In genomic region chr7:22611758-22612079, GRCh38 we compare ENCODE assay signal across 2 cellular contexts.
TF ChIP-seq lines count a peak whose summit lies in the region.

No MANE protein-coding gene starts in this region.

TF ChIP-seq in SK-N-SH, 30 proteins besides CTCF, POLR2A, EP300 and RAD21 (continued from another document):
- TF ChIP-seq, protein P1, sequence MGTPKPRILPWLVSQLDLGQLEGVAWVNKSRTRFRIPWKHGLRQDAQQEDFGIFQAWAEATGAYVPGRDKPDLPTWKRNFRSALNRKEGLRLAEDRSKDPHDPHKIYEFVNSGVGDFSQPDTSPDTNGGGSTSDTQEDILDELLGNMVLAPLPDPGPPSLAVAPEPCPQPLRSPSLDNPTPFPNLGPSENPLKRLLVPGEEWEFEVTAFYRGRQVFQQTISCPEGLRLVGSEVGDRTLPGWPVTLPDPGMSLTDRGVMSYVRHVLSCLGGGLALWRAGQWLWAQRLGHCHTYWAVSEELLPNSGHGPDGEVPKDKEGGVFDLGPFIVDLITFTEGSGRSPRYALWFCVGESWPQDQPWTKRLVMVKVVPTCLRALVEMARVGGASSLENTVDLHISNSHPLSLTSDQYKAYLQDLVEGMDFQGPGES (IDR thresholded peaks at IDR 0.05; ENCODE audit: low read depth, low read length): no peak
- TF ChIP-seq, protein P2, sequence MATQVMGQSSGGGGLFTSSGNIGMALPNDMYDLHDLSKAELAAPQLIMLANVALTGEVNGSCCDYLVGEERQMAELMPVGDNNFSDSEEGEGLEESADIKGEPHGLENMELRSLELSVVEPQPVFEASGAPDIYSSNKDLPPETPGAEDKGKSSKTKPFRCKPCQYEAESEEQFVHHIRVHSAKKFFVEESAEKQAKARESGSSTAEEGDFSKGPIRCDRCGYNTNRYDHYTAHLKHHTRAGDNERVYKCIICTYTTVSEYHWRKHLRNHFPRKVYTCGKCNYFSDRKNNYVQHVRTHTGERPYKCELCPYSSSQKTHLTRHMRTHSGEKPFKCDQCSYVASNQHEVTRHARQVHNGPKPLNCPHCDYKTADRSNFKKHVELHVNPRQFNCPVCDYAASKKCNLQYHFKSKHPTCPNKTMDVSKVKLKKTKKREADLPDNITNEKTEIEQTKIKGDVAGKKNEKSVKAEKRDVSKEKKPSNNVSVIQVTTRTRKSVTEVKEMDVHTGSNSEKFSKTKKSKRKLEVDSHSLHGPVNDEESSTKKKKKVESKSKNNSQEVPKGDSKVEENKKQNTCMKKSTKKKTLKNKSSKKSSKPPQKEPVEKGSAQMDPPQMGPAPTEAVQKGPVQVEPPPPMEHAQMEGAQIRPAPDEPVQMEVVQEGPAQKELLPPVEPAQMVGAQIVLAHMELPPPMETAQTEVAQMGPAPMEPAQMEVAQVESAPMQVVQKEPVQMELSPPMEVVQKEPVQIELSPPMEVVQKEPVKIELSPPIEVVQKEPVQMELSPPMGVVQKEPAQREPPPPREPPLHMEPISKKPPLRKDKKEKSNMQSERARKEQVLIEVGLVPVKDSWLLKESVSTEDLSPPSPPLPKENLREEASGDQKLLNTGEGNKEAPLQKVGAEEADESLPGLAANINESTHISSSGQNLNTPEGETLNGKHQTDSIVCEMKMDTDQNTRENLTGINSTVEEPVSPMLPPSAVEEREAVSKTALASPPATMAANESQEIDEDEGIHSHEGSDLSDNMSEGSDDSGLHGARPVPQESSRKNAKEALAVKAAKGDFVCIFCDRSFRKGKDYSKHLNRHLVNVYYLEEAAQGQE (IDR thresholded peaks at IDR 0.05; ENCODE audit: low read depth, low read length): no peak
- TF ChIP-seq FOXM1 (IDR thresholded peaks at IDR 0.05; ENCODE audit: low read depth) (no peak), TEAD4 (IDR thresholded peaks at IDR 0.05; ENCODE audit: borderline replicate concordance, insufficient read depth) (no peak), GATA2 (CRISPR knock-in tag; IDR thresholded peaks at IDR 0.05) (no peak), RXRA (IDR thresholded peaks at IDR 0.05; ENCODE audit: borderline replicate concordance, low read depth) (no peak), ELF1 (IDR thresholded peaks at IDR 0.05) (no peak), MEF2A (IDR thresholded peaks at IDR 0.05; ENCODE audit: borderline replicate concordance, low read depth) (no peak), NFIC (IDR thresholded peaks at IDR 0.05; ENCODE audit: borderline replicate concordance) (no peak), TAF1 (IDR thresholded peaks at IDR 0.05; ENCODE audit: borderline replicate concordance, low read depth, low read length) (no peak)

TF ChIP-seq in SK-N-SH treated with all-trans-retinoic acid at 6 μM for 48 hours, 23 proteins besides CTCF, POLR2A, EP300 and RAD21 (continued from another document):
- TF ChIP-seq TSHZ2 (CRISPR knock-in tag; IDR thresholded peaks at IDR 0.05) (no peak), TCF4 (CRISPR knock-in tag; IDR thresholded peaks at IDR 0.05; ENCODE audit: borderline replicate concordance) (no peak), ZNF70 (CRISPR knock-in tag; IDR thresholded peaks at IDR 0.05) (no peak), CSDC2 (CRISPR knock-in tag; IDR thresholded peaks at IDR 0.05) (no peak), ZFP3 (CRISPR knock-in tag; IDR thresholded peaks at IDR 0.05) (no peak), RARB (CRISPR knock-in tag; IDR thresholded peaks at IDR 0.05) (no peak), SNAI2 (CRISPR knock-in tag; IDR thresholded peaks at IDR 0.05) (no peak)
- TF ChIP-seq, protein P3, sequence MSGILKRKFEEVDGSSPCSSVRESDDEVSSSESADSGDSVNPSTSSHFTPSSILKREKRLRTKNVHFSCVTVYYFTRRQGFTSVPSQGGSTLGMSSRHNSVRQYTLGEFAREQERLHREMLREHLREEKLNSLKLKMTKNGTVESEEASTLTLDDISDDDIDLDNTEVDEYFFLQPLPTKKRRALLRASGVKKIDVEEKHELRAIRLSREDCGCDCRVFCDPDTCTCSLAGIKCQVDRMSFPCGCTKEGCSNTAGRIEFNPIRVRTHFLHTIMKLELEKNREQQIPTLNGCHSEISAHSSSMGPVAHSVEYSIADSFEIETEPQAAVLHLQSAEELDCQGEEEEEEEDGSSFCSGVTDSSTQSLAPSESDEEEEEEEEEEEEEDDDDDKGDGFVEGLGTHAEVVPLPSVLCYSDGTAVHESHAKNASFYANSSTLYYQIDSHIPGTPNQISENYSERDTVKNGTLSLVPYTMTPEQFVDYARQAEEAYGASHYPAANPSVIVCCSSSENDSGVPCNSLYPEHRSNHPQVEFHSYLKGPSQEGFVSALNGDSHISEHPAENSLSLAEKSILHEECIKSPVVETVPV (CRISPR knock-in tag; IDR thresholded peaks at IDR 0.05): no peak
- TF ChIP-seq, protein P4, sequence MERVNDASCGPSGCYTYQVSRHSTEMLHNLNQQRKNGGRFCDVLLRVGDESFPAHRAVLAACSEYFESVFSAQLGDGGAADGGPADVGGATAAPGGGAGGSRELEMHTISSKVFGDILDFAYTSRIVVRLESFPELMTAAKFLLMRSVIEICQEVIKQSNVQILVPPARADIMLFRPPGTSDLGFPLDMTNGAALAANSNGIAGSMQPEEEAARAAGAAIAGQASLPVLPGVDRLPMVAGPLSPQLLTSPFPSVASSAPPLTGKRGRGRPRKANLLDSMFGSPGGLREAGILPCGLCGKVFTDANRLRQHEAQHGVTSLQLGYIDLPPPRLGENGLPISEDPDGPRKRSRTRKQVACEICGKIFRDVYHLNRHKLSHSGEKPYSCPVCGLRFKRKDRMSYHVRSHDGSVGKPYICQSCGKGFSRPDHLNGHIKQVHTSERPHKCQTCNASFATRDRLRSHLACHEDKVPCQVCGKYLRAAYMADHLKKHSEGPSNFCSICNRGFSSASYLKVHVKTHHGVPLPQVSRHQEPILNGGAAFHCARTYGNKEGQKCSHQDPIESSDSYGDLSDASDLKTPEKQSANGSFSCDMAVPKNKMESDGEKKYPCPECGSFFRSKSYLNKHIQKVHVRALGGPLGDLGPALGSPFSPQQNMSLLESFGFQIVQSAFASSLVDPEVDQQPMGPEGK (CRISPR knock-in tag; IDR thresholded peaks at IDR 0.05; ENCODE audit: borderline replicate concordance): no peak
